ENCODE assay signal across 11 cellular contexts in the genomic region with DNA sequence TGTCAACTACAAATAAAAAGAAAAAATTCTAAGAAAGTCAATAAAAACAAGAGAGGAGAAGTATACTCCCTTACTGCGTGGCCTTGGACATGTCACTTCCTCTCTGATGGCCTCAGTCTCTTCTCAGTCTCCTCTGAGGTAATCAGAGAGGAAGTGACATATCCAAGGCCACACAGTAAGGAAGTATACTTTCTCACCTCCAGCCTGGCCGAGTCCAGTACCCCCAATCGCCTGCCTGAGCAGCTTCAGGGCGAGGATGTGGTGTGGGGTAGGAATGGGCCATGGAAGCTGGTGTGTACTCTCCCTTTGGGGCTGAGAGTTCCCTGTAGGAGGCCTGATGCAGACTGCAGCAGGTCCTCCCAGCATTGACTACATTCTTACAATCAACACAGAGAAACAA.
A peak's percentile ranks its signal among the peaks of the same experiment; 100 is the strongest.
DNase-seq lines count a peak whose midpoint lies in the region; ATAC-seq and TF ChIP-seq lines count a peak whose summit lies in the region.
"Had no signal": no experiment of that assay in that cellular context is flagged by ENCODE, and none has a peak within 500 bp of the region (broad histone marks: within the 10 kb centered on the region; RNA-seq: fewer than 3 reads in every experiment).

No MANE protein-coding gene starts in this region.

- in situ Hi-C loops in GM13977 (cut with MboI; ENCODE audit: low pct_unique_long_range_greater_than_20kb, low sequenced_read_pairs, unreplicated experiment) = no loop called here

- TF ChIP-seq CTCF in GM13977 (IDR thresholded peaks at IDR 0.05; ENCODE audit: extremely low read depth, insufficient read depth, missing control alignments) = no peak

- ATAC-seq in GM18873 (IDR thresholded peaks at IDR 0.05; ENCODE audit: low FRiP score, unreplicated experiment) (peak; percentile 40), HG03108 (IDR thresholded peaks at IDR 0.05; ENCODE audit: unreplicated experiment) (no peak)

- DNase-seq in CD1c-positive myeloid dendritic cell (ENCODE audit: extremely low spot score) (peak; percentile 88), NAMALWA (ENCODE audit: low spot score) (peak; percentile 27), GM13977 (ENCODE audit: low spot score) (no peak), RPMI8226 (no peak), cerebellar nuclear complex (lab: John Stamatoyannopoulos, UW) (no peak)
- DNase-seq in central memory CD4-positive, alpha-beta T cell = peak; percentile 16
- DNase-seq: amniotic stem cell, DMS 273 treated with DMSO at 0.1 percent for 48 hours, GOT3 had no signal

Comparison
In these comparisons a context has a peak if more than half of its experiments do, and no peak if none do; other contexts are left out.
1. DNase-seq: peak in CD1c-positive myeloid dendritic cell (single experiment), NAMALWA (single experiment) and central memory CD4-positive, alpha-beta T cell (single experiment); none in GM13977 (single experiment), RPMI8226 (single experiment) and cerebellar nuclear complex (0 of 2).